In genomic region chr1:2228157-2228594, GRCh38 we compare ENCODE assay signal across 7 cellular contexts. TPM values are rescaled to one million over a fixed set of nuclear protein-coding genes. Genes with fewer than 3 reads are reported as not detected.
DNase-seq lines count a peak whose midpoint lies in the region; ATAC-seq, FAIRE-seq and TF ChIP-seq lines count a peak whose summit lies in the region.

Gene SKI (plus strand): TSS chr1:2228319. CDS start chr1:2228767, 448 bp downstream.

- peak within 1 kb of the TSS; percentile 90 for H2BK120ac ChIP-seq in IMR-90 (ENCODE audit: low read depth, low read length)

- H3K27me3 ChIP-seq in IMR-90 (ENCODE audit: control insufficient read depth, insufficient read depth, low read length) (no peaks in the 10 kb centered on the region), keratinocyte (ENCODE audit: control insufficient read depth, extremely low read depth, insufficient read depth, low read length) (no peaks in the 10 kb centered on the region), stomach (peaks cover 0 to 4% (median 0%) of the 10 kb centered on the region in 3 donors)

- H3K4me1 ChIP-seq in IMR-90 (ENCODE audit: control insufficient read depth, insufficient read depth, low read length) = peaks cover 12% of the 10 kb centered on the region
- peaks cover 22% of the 10 kb centered on the region for H3K4me1 ChIP-seq in keratinocyte (ENCODE audit: control insufficient read depth, extremely low read depth, insufficient read depth, low read length)
- H3K4me1 ChIP-seq in stomach = peaks cover 45 to 53% (median 48%) of the 10 kb centered on the region in 4 donors

- H3K23ac ChIP-seq in IMR-90 (ENCODE audit: low read depth, low read length) = peak within 1 kb of the TSS; percentile 85

- no TSS peak for BruUV-seq in IMR-90 (replicated peaks; lab: Mats Ljungman, UMichigan)

- no peak for TF ChIP-seq RAD21 in IMR-90 (IDR thresholded peaks at IDR 0.05; ENCODE audit: low read length)

- H3K14ac ChIP-seq in IMR-90 (replicated peaks; ENCODE audit: low read depth, low read length) = peak within 1 kb of the TSS; percentile 99

- TF ChIP-seq POLR2A in IMR-90 (IDR thresholded peaks at IDR 0.05; ENCODE audit: low read depth, low read length) (no peak), stomach (IDR thresholded peaks at IDR 0.05) (no peak)

- H3K79me1 ChIP-seq in IMR-90 (ENCODE audit: low read depth in 1 of 2, low read length in 2 of 2) = peaks cover 5 to 10% of the 10 kb centered on the region in 2 experiments

- peak within 1 kb of the TSS; percentile 99 for H3K9ac ChIP-seq in IMR-90 (ENCODE audit: low read depth, low read length)
- peak within 1 kb of the TSS; percentile 91 for H3K9ac ChIP-seq in keratinocyte (ENCODE audit: control insufficient read depth, extremely low read depth, insufficient read depth, low read length)

- H2AFZ ChIP-seq in IMR-90 (replicated peaks; ENCODE audit: low read length, poor library complexity) = peak within 1 kb of the TSS; percentile 97
- peak within 1 kb of the TSS; percentile 63 for H2AFZ ChIP-seq in keratinocyte (ENCODE audit: control insufficient read depth, low read length)

- H4K5ac ChIP-seq in IMR-90 (ENCODE audit: low read depth, low read length) = peak within 1 kb of the TSS; percentile 93

- peak within 1 kb of the TSS; percentile 92 for H4K91ac ChIP-seq in IMR-90 (ENCODE audit: insufficient read depth, low read depth, low read length)

- no peak for TF ChIP-seq CTCF in IMR-90 (conservative IDR thresholded peaks at IDR 0.05; ENCODE audit: low read depth, low read length)
- no peak for TF ChIP-seq CTCF in astrocyte of the cerebellum (IDR thresholded peaks at IDR 0.05; ENCODE audit: low read depth, low read length, missing control alignments)
- no peak for TF ChIP-seq CTCF in keratinocyte (optimal IDR thresholded peaks at IDR 0.05 in 1 of 3, IDR thresholded peaks at IDR 0.05 in 1 of 3, conservative IDR thresholded peaks at IDR 0.05 in 1 of 3; ENCODE audit: extremely low read depth in 1 of 3, insufficient read depth in 2 of 3, low read length in 3 of 3)
- TF ChIP-seq CTCF in stomach (IDR thresholded peaks at IDR 0.05) = no peak

- WGBS in IMR-90 (ENCODE audit: extremely low coverage in 2 of 2, insufficient read length in 1 of 2), 2 experiments = 0% methylated on average over 32 of the region's 100 CpGs; no CpG with 5 or more reads in 1 of the 2 experiments
- 0 to 2% (median 0%) methylated on average over 15 to 86 of the region's 100 CpGs; no CpG with 5 or more reads in 1 of the 5 donors for WGBS in stomach, 5 donors

- peaks cover 46% of the 10 kb centered on the region for H3K79me2 ChIP-seq in keratinocyte (ENCODE audit: control insufficient read depth, insufficient read depth, low read length)

- POLR2A ChIA-PET in IMR-90 (lab: Charles Lee; ENCODE audit: unreplicated experiment) = interaction anchor here (1.0 kb wide), 1 partner anchor 14 kb away, joined by 3 read pairs; no protein-coding TSS in a partner anchor

- peaks cover 46% of the 10 kb centered on the region for H4K20me1 ChIP-seq in IMR-90 (ENCODE audit: insufficient read depth, low read length)
- H4K20me1 ChIP-seq in keratinocyte (ENCODE audit: control insufficient read depth, extremely low read depth, insufficient read depth, low read length) = peaks cover 38% of the 10 kb centered on the region

- peak within 1 kb of the TSS; percentile 97 for H3K4me3 ChIP-seq in IMR-90 (ENCODE audit: insufficient read depth, low read depth, low read length)
- H3K4me3 ChIP-seq in astrocyte of the cerebellum (ENCODE audit: low read depth, low read length) = peak within 1 kb of the TSS; percentile 88
- peak within 1 kb of the TSS; percentile 75 to 88 (median 87) for H3K4me3 ChIP-seq in keratinocyte (ENCODE audit: control insufficient read depth in 2 of 3, extremely low read depth in 1 of 3, insufficient read depth in 2 of 3, low read depth in 1 of 3, low read length in 3 of 3)
- peak within 1 kb of the TSS; percentile 68 to 81 (median 72) for H3K4me3 ChIP-seq in stomach

- H3K56ac ChIP-seq in IMR-90 (ENCODE audit: extremely low read depth, insufficient read depth, low read length) = peak within 1 kb of the TSS; percentile 92

- CTCF ChIA-PET in IMR-90 (lab: Yijun Ruan, JAX) = interaction anchor here (2.0 kb wide), 1 partner anchor 33 kb away, joined by 7 read pairs; the partner anchor contains the start of gene FAAP20

- H3K9me3 ChIP-seq in IMR-90 (ENCODE audit: control insufficient read depth, insufficient read depth, low read length) = no peaks in the 10 kb centered on the region
- H3K9me3 ChIP-seq in keratinocyte (ENCODE audit: control insufficient read depth, low read depth, low read length) = no peaks in the 10 kb centered on the region
- no peaks in the 10 kb centered on the region for H3K9me3 ChIP-seq in stomach

- no peak for FAIRE-seq in keratinocyte (lab: Jason Lieb, UNC)

- H2AK9ac ChIP-seq in IMR-90 (replicated peaks; ENCODE audit: low read depth, low read length, poor library complexity) = peak within 1 kb of the TSS; percentile 100

- H2AK5ac ChIP-seq in IMR-90 (ENCODE audit: low read depth, low read length) = peak within 1 kb of the TSS; percentile 98

- in situ Hi-C loops in IMR-90 (cut with MboI; ENCODE audit: low sequenced_read_pairs) (no loop called here), astrocyte of the cerebellum (cut with HindIII; ENCODE audit: low sequenced_read_pairs) (no loop called here)

- intact Hi-C loops in IMR-90 (cut with micrococcal nuclease) = no loop called here
- intact Hi-C loops in stomach (cut with DNase I; ENCODE audit: low total_unique reads) = no loop called here

- H3K9me1 ChIP-seq in IMR-90 (ENCODE audit: insufficient read depth, low read length) (peaks cover under 1% of the 10 kb centered on the region; the same call in 1 of the 2 replicates), keratinocyte (ENCODE audit: control insufficient read depth, extremely low read depth, insufficient read depth, low read length) (no peaks in the 10 kb centered on the region)

- peaks cover 4% of the 10 kb centered on the region; the same call in 1 of the 2 replicates for H3K36me3 ChIP-seq in IMR-90 (ENCODE audit: control insufficient read depth, insufficient read depth, low read length)
- H3K36me3 ChIP-seq in keratinocyte (ENCODE audit: control insufficient read depth in 2 of 2, extremely low read depth in 1 of 2, insufficient read depth in 2 of 2, low read length in 2 of 2) = no peaks in the 10 kb centered on the region
- H3K36me3 ChIP-seq in stomach = no peaks in the 10 kb centered on the region

- H3K18ac ChIP-seq in IMR-90 (ENCODE audit: low read depth, low read length) = peak within 1 kb of the TSS; percentile 89; the same call in 1 of the 2 replicates

- peak within 1 kb of the TSS; percentile 88 to 94 for H4K8ac ChIP-seq in IMR-90 (ENCODE audit: low read depth in 2 of 2, low read length in 2 of 2)

- peak within 1 kb of the TSS; percentile 48; the same call in 1 of the 3 replicates for H2BK15ac ChIP-seq in IMR-90 (ENCODE audit: low read depth, low read length)

- no peak for TF ChIP-seq EP300 in stomach (IDR thresholded peaks at IDR 0.05)

- H2BK20ac ChIP-seq in IMR-90 (ENCODE audit: low read depth, low read length) = no peak within 1 kb of the TSS

- no peak for DNase-seq in IMR-90
- DNase-seq in astrocyte of the cerebellum (ENCODE audit: low read depth) = no peak
- no peak for DNase-seq in keratinocyte (ENCODE audit: low read depth, low spot score)
- DNase-seq in stomach = no peak
- DNase-seq in cerebellar nuclear complex (lab: John Stamatoyannopoulos, UW) = no peak
- DNase-seq in NCI-H2171 treated with DMSO at 0.1 percent for 48 hours (lab: John Stamatoyannopoulos, UW) = no peak
- DNase-seq in putamen (ENCODE audit: low spot score) = no peak

- ATAC-seq in IMR-90 (ENCODE audit: low read depth) = no peak

- peak within 1 kb of the TSS; percentile 97 for H2BK5ac ChIP-seq in IMR-90 (ENCODE audit: low read depth, low read length, poor library complexity, severe bottlenecking)

- peak within 1 kb of the TSS; percentile 85 for H3K4me2 ChIP-seq in IMR-90 (ENCODE audit: low read depth, low read length)
- H3K4me2 ChIP-seq in keratinocyte (ENCODE audit: control insufficient read depth, extremely low read depth, insufficient read depth, low read depth, low read length) = peak within 1 kb of the TSS; percentile 88

- peak within 1 kb of the TSS; percentile 99 for H3K4ac ChIP-seq in IMR-90 (ENCODE audit: low read depth, low read length)

- H3K27ac ChIP-seq in IMR-90 (ENCODE audit: insufficient read depth, low read length) (peak within 1 kb of the TSS; percentile 99), keratinocyte (ENCODE audit: control insufficient read depth, insufficient read depth, low read length) (peak within 1 kb of the TSS; percentile 80), stomach (peak within 1 kb of the TSS; percentile 97 to 100 (median 99))

- dilution Hi-C loops in IMR-90 (cut with HindIII; ENCODE audit: low sequenced_read_pairs, unreplicated experiment) (no loop called here), keratinocyte (cut with MboI; ENCODE audit: extremely low pct_ligation_motif_present, low sequenced_read_pairs) (no loop called here)

TF ChIP-seq in IMR-90, 13 proteins besides CTCF, POLR2A, EP300 and RAD21 (continues in another document):
- TF ChIP-seq, protein P1, sequence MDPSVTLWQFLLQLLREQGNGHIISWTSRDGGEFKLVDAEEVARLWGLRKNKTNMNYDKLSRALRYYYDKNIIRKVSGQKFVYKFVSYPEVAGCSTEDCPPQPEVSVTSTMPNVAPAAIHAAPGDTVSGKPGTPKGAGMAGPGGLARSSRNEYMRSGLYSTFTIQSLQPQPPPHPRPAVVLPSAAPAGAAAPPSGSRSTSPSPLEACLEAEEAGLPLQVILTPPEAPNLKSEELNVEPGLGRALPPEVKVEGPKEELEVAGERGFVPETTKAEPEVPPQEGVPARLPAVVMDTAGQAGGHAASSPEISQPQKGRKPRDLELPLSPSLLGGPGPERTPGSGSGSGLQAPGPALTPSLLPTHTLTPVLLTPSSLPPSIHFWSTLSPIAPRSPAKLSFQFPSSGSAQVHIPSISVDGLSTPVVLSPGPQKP (IDR thresholded peaks at IDR 0.05; ENCODE audit: borderline replicate concordance, low read depth, low read length) = no peak
- no peak for TF ChIP-seq MAFK (IDR thresholded peaks at IDR 0.05; ENCODE audit: low read depth, low read length)
- TF ChIP-seq MXI1 (IDR thresholded peaks at IDR 0.05; ENCODE audit: borderline replicate concordance, low read depth, low read length) = no peak

RNA-seq across cellular contexts. Expression of gene SKI, which starts in this region (rescaled TPM):
- 2.3 and 3.9 TPM in 2 replicates for total RNA-seq in IMR-90 (2012; rRNA removed)
- polyA plus RNA-seq in IMR-90 (2012; rRNA removed) = 20.1 and 20.8 TPM in 2 replicates
- polyA plus RNA-seq in IMR-90 (2012; cell fraction: cytosol; rRNA removed) = 13.7 and 20.7 TPM in 2 replicates
- 42.1 and 52.9 TPM in 2 replicates for polyA plus RNA-seq in IMR-90 (2012; cell fraction: nucleus; rRNA removed; ENCODE audit: low replicate concordance)
- polyA plus RNA-seq in keratinocyte = 3.8 to 10.1 TPM (median 4.8 TPM) in 3 replicates
- polyA plus RNA-seq in keratinocyte (2011; ENCODE audit: low read depth) = 3.4 TPM
- 6.8 and 10.6 TPM in 2 replicates for polyA plus RNA-seq in keratinocyte (2011; cell fraction: cytosol; rRNA removed)
- polyA plus RNA-seq in keratinocyte (2011; cell fraction: nucleus; rRNA removed) = 18.4 and 21.5 TPM in 2 replicates
- polyA plus RNA-seq in keratinocyte (2012; ENCODE audit: low replicate concordance) = 12.2 and 22.1 TPM in 2 replicates
- polyA minus RNA-seq in keratinocyte = 4.8 to 19.5 TPM (median 6.1 TPM) in 3 replicates
- polyA minus RNA-seq in keratinocyte (2011; cell fraction: cytosol; rRNA and poly(A)+ RNA removed) = 25.5 TPM
- 15.9 and 20.3 TPM in 2 replicates for polyA minus RNA-seq in keratinocyte (2011; cell fraction: nucleus; rRNA and poly(A)+ RNA removed)
- 10 to 100 TPM; 18.7 to 84.0 (median 32.7) TPM for total RNA-seq in stomach
- 10 to 100 TPM in 2 of 3 donors, 1 to 10 TPM in 1; 7.4 to 14.8 (median 13.9) TPM for polyA plus RNA-seq in stomach
